In genomic region chr3:172750069-172750367, GRCh38 we compare ENCODE assay signal across 1 cellular context.
TF ChIP-seq lines count a peak whose summit lies in the region.

No MANE protein-coding gene starts in this region.

TF ChIP-seq in HCT116, 20 proteins besides CTCF, POLR2A, EP300 and RAD21 (continued from another document):
- TF ChIP-seq, protein P1, sequence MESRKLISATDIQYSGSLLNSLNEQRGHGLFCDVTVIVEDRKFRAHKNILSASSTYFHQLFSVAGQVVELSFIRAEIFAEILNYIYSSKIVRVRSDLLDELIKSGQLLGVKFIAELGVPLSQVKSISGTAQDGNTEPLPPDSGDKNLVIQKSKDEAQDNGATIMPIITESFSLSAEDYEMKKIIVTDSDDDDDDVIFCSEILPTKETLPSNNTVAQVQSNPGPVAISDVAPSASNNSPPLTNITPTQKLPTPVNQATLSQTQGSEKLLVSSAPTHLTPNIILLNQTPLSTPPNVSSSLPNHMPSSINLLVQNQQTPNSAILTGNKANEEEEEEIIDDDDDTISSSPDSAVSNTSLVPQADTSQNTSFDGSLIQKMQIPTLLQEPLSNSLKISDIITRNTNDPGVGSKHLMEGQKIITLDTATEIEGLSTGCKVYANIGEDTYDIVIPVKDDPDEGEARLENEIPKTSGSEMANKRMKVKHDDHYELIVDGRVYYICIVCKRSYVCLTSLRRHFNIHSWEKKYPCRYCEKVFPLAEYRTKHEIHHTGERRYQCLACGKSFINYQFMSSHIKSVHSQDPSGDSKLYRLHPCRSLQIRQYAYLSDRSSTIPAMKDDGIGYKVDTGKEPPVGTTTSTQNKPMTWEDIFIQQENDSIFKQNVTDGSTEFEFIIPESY (IDR thresholded peaks at IDR 0.05; ENCODE audit: extremely low read depth, insufficient replicate concordance, low read length), result no peak
